In genomic region chr17:81295031-81295677, GRCh38 we compare ENCODE assay signal across 1 cellular context.
TF ChIP-seq lines count a peak whose summit lies in the region.

Gene SLC38A10, minus strand, starts transcription at chr17:81295307. Its CDS starts 386 bp downstream, at chr17:81294921.

TF ChIP-seq in SK-N-SH, 30 proteins besides CTCF, POLR2A, EP300 and RAD21 (continued from another document):
- no peak for TF ChIP-seq USF2 (IDR thresholded peaks at IDR 0.05; ENCODE audit: borderline replicate concordance, low read depth, low read length)
- TF ChIP-seq YY1 (IDR thresholded peaks at IDR 0.05; ENCODE audit: low read depth), result 0 out of 2 replicates have a peak, but pooled peaks have one; percentile 4
- TF ChIP-seq EZH2phosphoT487 (IDR thresholded peaks at IDR 0.05; ENCODE audit: borderline replicate concordance, low read depth), result no peak
- TF ChIP-seq MXI1 (IDR thresholded peaks at IDR 0.05; ENCODE audit: low read depth, low read length), result peak; percentile 78
- peak; percentile 99 for TF ChIP-seq ELF1 (IDR thresholded peaks at IDR 0.05)
- TF ChIP-seq CHD2 (IDR thresholded peaks at IDR 0.05; ENCODE audit: low read length, partially characterized antibody), result no peak
- peak; percentile 28; the same call in 1 of the 2 replicates for TF ChIP-seq SMC3 (IDR thresholded peaks at IDR 0.05; ENCODE audit: low read depth, low read length)
